In the genomic region with DNA sequence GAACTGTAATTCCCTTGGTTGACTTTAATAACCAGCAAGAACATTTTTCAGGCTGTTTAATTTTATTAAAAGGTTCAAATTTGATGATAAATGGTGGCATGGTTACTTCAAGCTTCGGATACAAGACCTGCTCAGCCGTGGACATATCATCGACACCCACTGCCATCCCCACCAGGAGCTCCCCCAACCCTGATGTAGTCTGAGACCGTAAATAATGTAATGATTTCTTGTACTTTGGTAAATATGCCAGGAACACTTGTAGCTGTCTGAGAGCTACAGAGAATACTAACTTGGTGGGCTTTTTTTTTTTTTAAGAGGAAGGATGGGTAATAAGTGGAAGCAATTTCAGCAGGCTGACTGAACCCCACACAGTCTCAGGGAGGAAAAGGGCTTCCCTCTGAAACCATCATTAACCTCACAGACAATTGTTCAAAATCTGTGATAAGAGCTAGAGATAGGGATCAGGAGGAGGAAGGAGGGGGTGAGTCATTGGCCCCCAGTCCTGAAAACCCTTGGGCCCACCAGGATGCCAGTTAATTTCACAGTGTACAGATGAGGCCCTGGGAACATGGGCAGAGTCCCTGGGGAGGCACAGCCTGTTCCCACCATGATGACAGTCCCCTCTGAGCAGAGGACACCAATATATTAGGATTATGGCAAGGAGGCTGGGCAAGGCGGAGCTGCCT, we compare ENCODE assay signal across 12 cellular contexts. TPM values are rescaled to one million over a fixed set of nuclear protein-coding genes. Genes with fewer than 3 reads are reported as not detected.
DNase-seq lines count a peak whose midpoint lies in the region; ATAC-seq, FAIRE-seq and TF ChIP-seq lines count a peak whose summit lies in the region.
"Had no signal": no experiment of that assay in that cellular context is flagged by ENCODE, and none has a peak within 500 bp of the region (broad histone marks: within the 10 kb centered on the region; RNA-seq: fewer than 3 reads in every experiment).

No MANE protein-coding gene starts in this region.

- H3K27ac Mint-ChIP-seq in IgD-negative memory B cell: peak overlapping the region in 2 of 3 donors; percentile 78 to 84
- no peak overlapping the region for H3K27ac Mint-ChIP-seq in progenitor cell of endocrine pancreas
- H3K27ac Mint-ChIP-seq: activated CD8-positive, alpha-beta memory T cell treated with anti-CD3 and anti-CD28 coated beads, Interleukin-2, amount 10 ng/mL, durations not matched to agents 7 days and 5 days; effector memory CD8-positive, alpha-beta T cell had no signal

- DNase-seq in activated CD4-positive, alpha-beta T cell treated with anti-CD3 and anti-CD28 coated beads for 48 hours: no peak
- DNase-seq in progenitor cell of endocrine pancreas (ENCODE audit: low spot score, unreplicated experiment) (no peak), GM20000 (ENCODE audit: low spot score) (no peak), RCC 7860 (ENCODE audit: low spot score) (no peak)
- DNase-seq: activated CD8-positive, alpha-beta memory T cell treated with anti-CD3 and anti-CD28 coated beads, Interleukin-2, amount 10 ng/mL, durations not matched to agents 7 days and 5 days; effector memory CD8-positive, alpha-beta T cell; NCI-H526 treated with DMSO at 0.1 percent for 48 hours; transverse colon had no signal

- H3K36me3 ChIP-seq in BLaER1 treated with 17β-estradiol and CSF1 and Interleukin-3, amounts not matched to agents 10 nM and 100 nM: peaks cover 0 to 11% (median 4%) of the 10 kb centered on the region in 11 experiments; a peak in 16 of 22 replicates
- H3K36me3 ChIP-seq: transverse colon had no signal

- peaks cover 11 to 29% (median 24%) of the 10 kb centered on the region in 11 experiments for H3K9me3 ChIP-seq in BLaER1 treated with 17β-estradiol and CSF1 and Interleukin-3, amounts not matched to agents 10 nM and 100 nM (replicated peaks in 1 of 11)
- H3K9me3 ChIP-seq: transverse colon had no signal

- H3K27me3 Mint-ChIP-seq in IgD-negative memory B cell (peaks cover 12% of the 10 kb centered on the region), progenitor cell of endocrine pancreas (no peaks in the 10 kb centered on the region)
- H3K27me3 Mint-ChIP-seq: activated CD8-positive, alpha-beta memory T cell treated with anti-CD3 and anti-CD28 coated beads, Interleukin-2, amount 10 ng/mL, durations not matched to agents 7 days and 5 days; effector memory CD8-positive, alpha-beta T cell had no signal

- TF ChIP-seq CTCF in progenitor cell of endocrine pancreas (IDR thresholded peaks at IDR 0.05; ENCODE audit: unreplicated experiment) (no peak), GM20000 (IDR thresholded peaks at IDR 0.05; ENCODE audit: extremely low read depth, missing control alignments) (no peak)

- H4K20me1 ChIP-seq in BLaER1 treated with 17β-estradiol and CSF1 and Interleukin-3, amounts not matched to agents 10 nM and 100 nM: peaks cover 5 to 43% (median 30%) of the 10 kb centered on the region in 11 experiments; a peak in 20 of 22 replicates

- H3K9ac ChIP-seq in BLaER1 treated with 17β-estradiol and CSF1 and Interleukin-3, amounts not matched to agents 10 nM and 100 nM: peak overlapping the region in 3 of 11 experiments; percentile 9 to 34 (median 12); a peak in 3 of 22 replicates

- H3K27me3 ChIP-seq in BLaER1 treated with 17β-estradiol and CSF1 and Interleukin-3, amounts not matched to agents 10 nM and 100 nM: no peaks in the 10 kb centered on the region
- H3K27me3 ChIP-seq: transverse colon had no signal

- H3K4me2 ChIP-seq in BLaER1 treated with 17β-estradiol and CSF1 and Interleukin-3, amounts not matched to agents 10 nM and 100 nM: peak overlapping the region; percentile 49 to 90 (median 81); a peak in 21 of 22 replicates

- H3K36me3 Mint-ChIP-seq in IgD-negative memory B cell: peaks cover 5% of the 10 kb centered on the region
- peaks cover 8% of the 10 kb centered on the region for H3K36me3 Mint-ChIP-seq in progenitor cell of endocrine pancreas (ENCODE audit: insufficient read depth)

- peaks cover 15 to 25% (median 18%) of the 10 kb centered on the region in 3 donors for H3K4me1 Mint-ChIP-seq in IgD-negative memory B cell
- H3K4me1 Mint-ChIP-seq in progenitor cell of endocrine pancreas (ENCODE audit: low read depth): no peaks in the 10 kb centered on the region

- peak overlapping the region in 2 of 4 donors; percentile 61 to 85 for H3K4me3 Mint-ChIP-seq in IgD-negative memory B cell
- no peak overlapping the region for H3K4me3 Mint-ChIP-seq in progenitor cell of endocrine pancreas (ENCODE audit: low read depth)
- H3K4me3 Mint-ChIP-seq: activated CD8-positive, alpha-beta memory T cell treated with anti-CD3 and anti-CD28 coated beads, Interleukin-2, amount 10 ng/mL, durations not matched to agents 7 days and 5 days; effector memory CD8-positive, alpha-beta T cell had no signal

- peak overlapping the region in 1 of 10 experiments; percentile 3; a peak in 1 of 20 replicates for H3K4me3 ChIP-seq in BLaER1 treated with 17β-estradiol and CSF1 and Interleukin-3, amounts not matched to agents 10 nM and 100 nM
- H3K4me3 ChIP-seq: transverse colon had no signal

- ATAC-seq in GM19397 (IDR thresholded peaks at IDR 0.05; ENCODE audit: unreplicated experiment) (peak; percentile 29), HG02885 (IDR thresholded peaks at IDR 0.05; ENCODE audit: poor library complexity, unreplicated experiment) (peak; percentile 21)
- ATAC-seq: activated CD8-positive, alpha-beta memory T cell treated with anti-CD3 and anti-CD28 coated beads, Interleukin-2, amount 10 ng/mL, durations not matched to agents 7 days and 5 days; effector memory CD8-positive, alpha-beta T cell had no signal

- peaks cover 23 to 43% (median 41%) of the 10 kb centered on the region in 10 experiments for H3K4me1 ChIP-seq in BLaER1 treated with 17β-estradiol and CSF1 and Interleukin-3, amounts not matched to agents 10 nM and 100 nM
- H3K4me1 ChIP-seq: transverse colon had no signal

- peak overlapping the region in 2 of 11 experiments; percentile 13 to 43; a peak in 2 of 22 replicates for H3K27ac ChIP-seq in BLaER1 treated with 17β-estradiol and CSF1 and Interleukin-3, amounts not matched to agents 10 nM and 100 nM
- H3K27ac ChIP-seq: transverse colon had no signal

- no peak for FAIRE-seq in RCC 7860 (lab: Jason Lieb, UNC)

- H3K9me3 Mint-ChIP-seq in IgD-negative memory B cell (peaks cover 0 to 7% (median 2%) of the 10 kb centered on the region in 3 donors), progenitor cell of endocrine pancreas (ENCODE audit: low read depth) (peaks cover 8% of the 10 kb centered on the region)
- H3K9me3 Mint-ChIP-seq: effector memory CD8-positive, alpha-beta T cell had no signal

RNA-seq across cellular contexts. Expression of gene APCDD1L, which starts 56.0 kb away (rescaled TPM):
- polyA plus RNA-seq in IgD-negative memory B cell: 0.06 TPM
- not detected in 2 replicates for total RNA-seq in progenitor cell of endocrine pancreas
- total RNA-seq: activated CD8-positive, alpha-beta memory T cell treated with anti-CD3 and anti-CD28 coated beads, Interleukin-2, amount 10 ng/mL, durations not matched to agents 7 days and 5 days had no signal
